ENCODE assay signal across 10 cellular contexts in the genomic region with DNA sequence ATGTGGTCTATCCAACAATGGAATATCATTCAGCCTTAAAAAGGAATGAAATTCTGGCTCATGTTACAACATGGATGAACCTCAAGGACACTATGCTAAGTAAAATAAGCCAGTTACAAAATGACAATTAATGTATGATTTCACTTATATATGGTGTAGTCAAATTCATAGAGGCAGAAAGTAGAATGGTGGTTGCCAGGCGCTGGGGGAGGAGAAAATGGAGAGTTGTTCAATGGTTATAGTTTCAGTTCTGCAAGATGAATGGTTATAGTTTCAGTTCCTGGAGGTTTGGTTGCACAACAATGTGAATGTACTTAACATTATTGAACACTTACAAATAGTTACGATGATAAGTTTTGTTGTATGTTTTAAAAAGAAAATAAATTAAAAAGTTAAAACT.
DNase-seq lines count a peak whose midpoint lies in the region; ATAC-seq and TF ChIP-seq lines count a peak whose summit lies in the region.
"Had no signal": no experiment of that assay in that cellular context is flagged by ENCODE, and none has a peak within 500 bp of the region (broad histone marks: within the 10 kb centered on the region; RNA-seq: fewer than 3 reads in every experiment).

No MANE protein-coding gene starts in this region.

- WGBS in testis, 2 donors: 77% methylated on average over 2 of the region's 2 CpGs

- H3K36me3 ChIP-seq in colonic mucosa (no peaks in the 10 kb centered on the region), vagina (no peaks in the 10 kb centered on the region), testis (ENCODE audit: low read depth, missing control alignments) (no peaks in the 10 kb centered on the region)
- H3K36me3 ChIP-seq: pancreas had no signal

- intact Hi-C loops in colonic mucosa (cut with DNase I) (no loop called here), vagina (cut with DNase I) (no loop called here), testis (cut with DNase I; ENCODE audit: low total_unique reads) (no loop called here)

- no peak for TF ChIP-seq CTCF in colonic mucosa (IDR thresholded peaks at IDR 0.05)
- TF ChIP-seq CTCF in vagina (IDR thresholded peaks at IDR 0.05): no peak
- TF ChIP-seq CTCF in testis (IDR thresholded peaks at IDR 0.05): no peak

- H3K27ac ChIP-seq in colonic mucosa (no peak overlapping the region), vagina (no peak overlapping the region), testis (no peak overlapping the region)
- H3K27ac ChIP-seq: pancreas had no signal

- TF ChIP-seq POLR2A in vagina (IDR thresholded peaks at IDR 0.05) (no peak), testis (IDR thresholded peaks at IDR 0.05) (no peak)

- peaks cover 8% of the 10 kb centered on the region for H3K4me1 Mint-ChIP-seq in activated naive CD8-positive, alpha-beta T cell treated with anti-CD3 and anti-CD28 coated beads, Interleukin-2, amount 50 U/mL, for 24 hours

- no peak overlapping the region for H3K9ac ChIP-seq in colonic mucosa (ENCODE audit: low read depth in 2 of 2, low read length in 2 of 2)

- no peak for DNase-seq in activated naive CD8-positive, alpha-beta T cell treated with anti-CD3 and anti-CD28 coated beads, Interleukin-2, amount 50 U/mL, for 24 hours
- no peak for DNase-seq in colonic mucosa
- no peak for DNase-seq in NCI-H526 (lab: John Stamatoyannopoulos, UW)
- DNase-seq in vagina (ENCODE audit: extremely low spot score in 2 of 2): no peak
- no peak for DNase-seq in testis
- DNase-seq: pancreas had no signal

- H3K4me1 ChIP-seq in colonic mucosa (no peaks in the 10 kb centered on the region), vagina (no peaks in the 10 kb centered on the region), testis (no peaks in the 10 kb centered on the region)

- H3K27ac Mint-ChIP-seq in activated naive CD8-positive, alpha-beta T cell treated with anti-CD3 and anti-CD28 coated beads, Interleukin-2, amount 50 U/mL, for 24 hours: no peak overlapping the region

- H3K36me3 Mint-ChIP-seq in activated naive CD8-positive, alpha-beta T cell treated with anti-CD3 and anti-CD28 coated beads, Interleukin-2, amount 50 U/mL, for 24 hours (ENCODE audit: low read depth): no peaks in the 10 kb centered on the region

- H3K9me3 Mint-ChIP-seq in activated naive CD8-positive, alpha-beta T cell treated with anti-CD3 and anti-CD28 coated beads, Interleukin-2, amount 50 U/mL, for 24 hours: peaks cover 18% of the 10 kb centered on the region

- ATAC-seq in GM18868 (IDR thresholded peaks at IDR 0.05; ENCODE audit: unreplicated experiment) (peak; percentile 99), GM21515 (IDR thresholded peaks at IDR 0.05; ENCODE audit: unreplicated experiment) (peak; percentile 98), HG03342 (IDR thresholded peaks at IDR 0.05; ENCODE audit: unreplicated experiment) (peak; percentile 96)
- ATAC-seq in activated naive CD8-positive, alpha-beta T cell treated with anti-CD3 and anti-CD28 coated beads, Interleukin-2, amount 50 U/mL, for 24 hours: peak; percentile 33
- ATAC-seq: K562 had no signal

- H3K27me3 ChIP-seq in colonic mucosa (no peaks in the 10 kb centered on the region), vagina (no peaks in the 10 kb centered on the region), testis (no peaks in the 10 kb centered on the region)
- H3K27me3 ChIP-seq: pancreas had no signal

- H3K4me3 Mint-ChIP-seq in activated naive CD8-positive, alpha-beta T cell treated with anti-CD3 and anti-CD28 coated beads, Interleukin-2, amount 50 U/mL, for 24 hours: no peak overlapping the region

- H3K4me3 ChIP-seq in colonic mucosa (no peak overlapping the region), vagina (no peak overlapping the region), testis (no peak overlapping the region)
- H3K4me3 ChIP-seq: K562, pancreas had no signal

- peaks cover 21% of the 10 kb centered on the region for H3K27me3 Mint-ChIP-seq in activated naive CD8-positive, alpha-beta T cell treated with anti-CD3 and anti-CD28 coated beads, Interleukin-2, amount 50 U/mL, for 24 hours

- H3K9me3 ChIP-seq in colonic mucosa (no peaks in the 10 kb centered on the region), vagina (peaks cover 6% of the 10 kb centered on the region), testis (no peaks in the 10 kb centered on the region)
- H3K9me3 ChIP-seq: pancreas had no signal

Comparison
In these comparisons a context has a peak if more than half of its experiments do, and no peak if none do; other contexts are left out.
1. ATAC-seq: peak in every context shown above with its lines; median percentile 99 in GM18868; 98 in GM21515; 96 in HG03342; 33 in activated naive CD8-positive, alpha-beta T cell treated with anti-CD3 and anti-CD28 coated beads, Interleukin-2, amount 50 U/mL, for 24 hours.